ENCODE assay signal across 1 cellular context in genomic region chr5:153555420-153556114, GRCh38.
TF ChIP-seq lines count a peak whose summit lies in the region.

No MANE protein-coding gene starts in this region.

TF ChIP-seq in IMR-90, 13 proteins besides CTCF, POLR2A, EP300 and RAD21:
- TF ChIP-seq BHLHE40 (IDR thresholded peaks at IDR 0.05; ENCODE audit: low read depth, low read length) (no peak), RCOR1 (IDR thresholded peaks at IDR 0.05; ENCODE audit: insufficient replicate concordance, low read length) (no peak), NFE2L2 (IDR thresholded peaks at IDR 0.05; ENCODE audit: low read depth, low read length) (no peak), RFX5 (IDR thresholded peaks at IDR 0.05; ENCODE audit: low read depth, low read length) (no peak), CHD1 (IDR thresholded peaks at IDR 0.05; ENCODE audit: low read depth, low read length) (no peak), MXI1 (IDR thresholded peaks at IDR 0.05; ENCODE audit: borderline replicate concordance, low read depth, low read length) (no peak), MAFK (IDR thresholded peaks at IDR 0.05; ENCODE audit: low read depth, low read length) (no peak), FOS (IDR thresholded peaks at IDR 0.05; ENCODE audit: low read depth, low read length) (no peak), SMC3 (IDR thresholded peaks at IDR 0.05; ENCODE audit: low read depth, low read length) (no peak), ELK1 (IDR thresholded peaks at IDR 0.05; ENCODE audit: borderline replicate concordance, low read depth, low read length) (no peak), USF2 (IDR thresholded peaks at IDR 0.05; ENCODE audit: low read depth, low read length) (no peak), CEBPB (IDR thresholded peaks at IDR 0.05; ENCODE audit: low read depth, low read length) (no peak), MAZ (IDR thresholded peaks at IDR 0.05; ENCODE audit: borderline replicate concordance, low read depth, low read length) (no peak)
TF ChIP-seq in IMR-90: peak in this region for 0.
